15 cellular contexts compared by ENCODE assay signal in the genomic region with DNA sequence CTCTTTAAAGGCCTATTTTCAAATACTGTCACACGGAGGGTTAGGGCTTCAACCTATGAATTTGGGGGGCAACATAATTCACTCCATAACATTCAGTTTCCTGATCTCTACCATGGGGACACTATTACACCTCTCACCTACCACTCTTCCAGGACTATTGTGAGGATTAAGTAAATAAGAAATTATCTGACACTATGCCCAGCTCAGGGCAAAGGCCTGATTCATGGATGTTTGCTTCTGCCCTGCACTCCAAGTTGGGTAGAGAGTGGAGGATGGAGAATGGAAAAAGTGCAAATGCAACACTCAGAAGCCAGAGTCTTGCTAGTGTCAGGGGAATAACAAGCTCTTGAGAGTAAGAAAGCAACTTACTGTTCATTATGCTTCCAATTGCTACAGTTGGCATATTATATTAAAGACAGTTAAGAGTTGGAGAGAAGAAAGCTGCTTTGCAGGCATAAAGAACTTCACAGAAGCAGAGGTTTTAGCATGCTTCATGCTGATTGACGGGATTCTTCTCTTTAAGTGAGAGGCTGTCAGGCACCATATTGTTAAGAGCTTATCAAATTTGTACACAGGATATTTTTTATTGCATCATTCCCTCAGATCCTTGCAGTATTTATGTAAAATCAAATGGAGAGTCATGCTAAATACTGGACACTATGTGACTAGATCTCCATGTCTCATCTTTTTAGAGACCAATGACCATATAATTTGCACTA.
DNase-seq lines count a peak whose midpoint lies in the region; ATAC-seq and TF ChIP-seq lines count a peak whose summit lies in the region.
"Had no signal": no experiment of that assay in that cellular context is flagged by ENCODE, and none has a peak within 500 bp of the region (broad histone marks: within the 10 kb centered on the region; RNA-seq: fewer than 3 reads in every experiment).

No MANE protein-coding gene starts in this region.

- DNase-seq in activated CD4-positive, alpha-beta T cell treated with anti-CD3 and anti-CD28 coated beads, Interleukin-2, amount 10 ng/mL, durations not matched to agents 24 days and 14 days, result peak; percentile 21
- no peak for DNase-seq in activated CD4-positive, alpha-beta T cell treated with anti-CD3 and anti-CD28 coated beads for 48 hours
- DNase-seq in left lobe of liver (ENCODE audit: low spot score), result no peak
- DNase-seq in activated CD8-positive, alpha-beta memory T cell treated with anti-CD3 and anti-CD28 coated beads, Interleukin-2, amount 10 ng/mL, durations not matched to agents 7 days and 5 days, result no peak
- DNase-seq in effector memory CD4-positive, alpha-beta T cell, result no peak
- DNase-seq in NCI-H446 treated with DMSO at 0.1 percent for 48 hours (lab: John Stamatoyannopoulos, UW), result no peak
- DNase-seq: BE2C; C1 segment of cervical spinal cord; CD4-positive, alpha-beta T cell; DMS153; DND-41; EL had no signal

- no peak for TF ChIP-seq CTCF in neural cell (IDR thresholded peaks at IDR 0.05; ENCODE audit: poor library complexity, severe bottlenecking)

- H3K36me3 ChIP-seq in neural cell (ENCODE audit: insufficient read depth, low read length), result no peaks in the 10 kb centered on the region
- no peaks in the 10 kb centered on the region for H3K36me3 ChIP-seq in effector memory CD4-positive, alpha-beta T cell (ENCODE audit: control insufficient read depth, insufficient read depth, low read length)
- H3K36me3 ChIP-seq: BE2C, HAP-1 had no signal

- no peak overlapping the region for H3K9ac ChIP-seq in neural cell (ENCODE audit: low read length)

- peak overlapping the region; percentile 40 for H3K4me2 ChIP-seq in neural cell (ENCODE audit: low read length)

- no peak overlapping the region for H2AFZ ChIP-seq in neural cell (ENCODE audit: low read depth, low read length)

- H4K20me1 ChIP-seq in neural cell (ENCODE audit: insufficient read depth), result no peaks in the 10 kb centered on the region

- H3F3A ChIP-seq in neural cell (ENCODE audit: insufficient read depth, low read length, poor library complexity, severe bottlenecking), result no peaks in the 10 kb centered on the region

- no peaks in the 10 kb centered on the region for H3K9me3 ChIP-seq in neural cell (ENCODE audit: low read length)
- H3K9me3 ChIP-seq in effector memory CD4-positive, alpha-beta T cell (ENCODE audit: control insufficient read depth, low read length), result no peaks in the 10 kb centered on the region
- H3K9me3 ChIP-seq: BE2C had no signal

- H3K4me1 Mint-ChIP-seq in activated CD4-positive, alpha-beta T cell treated with anti-CD3 and anti-CD28 coated beads, Interleukin-2, amount 10 ng/mL, durations not matched to agents 24 days and 14 days, result no peaks in the 10 kb centered on the region
- H3K4me1 Mint-ChIP-seq in activated CD8-positive, alpha-beta memory T cell treated with anti-CD3 and anti-CD28 coated beads, Interleukin-2, amount 10 ng/mL, durations not matched to agents 7 days and 5 days, result no peaks in the 10 kb centered on the region

- peak overlapping the region; percentile 24 for H3K4me3 ChIP-seq in neural cell (ENCODE audit: low read length)
- H3K4me3 ChIP-seq in effector memory CD4-positive, alpha-beta T cell (ENCODE audit: insufficient read depth, low read depth, low read length, poor library complexity, severe bottlenecking), result no peak overlapping the region
- H3K4me3 ChIP-seq: GM12878, HAP-1 had no signal

- intact Hi-C loops in activated CD4-positive, alpha-beta T cell treated with anti-CD3 and anti-CD28 coated beads, Interleukin-2, amount 10 ng/mL, durations not matched to agents 24 days and 14 days (cut with micrococcal nuclease), result no loop called here

- H3K27me3 Mint-ChIP-seq in activated CD4-positive, alpha-beta T cell treated with anti-CD3 and anti-CD28 coated beads, Interleukin-2, amount 10 ng/mL, durations not matched to agents 24 days and 14 days, result no peaks in the 10 kb centered on the region
- H3K27me3 Mint-ChIP-seq in activated CD8-positive, alpha-beta memory T cell treated with anti-CD3 and anti-CD28 coated beads, Interleukin-2, amount 10 ng/mL, durations not matched to agents 7 days and 5 days, result peaks cover 6% of the 10 kb centered on the region

- peak; percentile 93 for TF ChIP-seq EP300 in neural cell (conservative IDR thresholded peaks at IDR 0.05; ENCODE audit: poor library complexity, severe bottlenecking)

- no peaks in the 10 kb centered on the region for H3K4me1 ChIP-seq in effector memory CD4-positive, alpha-beta T cell (ENCODE audit: control insufficient read depth, insufficient read depth, low read length, poor library complexity, severe bottlenecking)
- H3K4me1 ChIP-seq: BE2C, HAP-1 had no signal

- H3K36me3 Mint-ChIP-seq in activated CD4-positive, alpha-beta T cell treated with anti-CD3 and anti-CD28 coated beads, Interleukin-2, amount 10 ng/mL, durations not matched to agents 24 days and 14 days (ENCODE audit: low read depth), result no peaks in the 10 kb centered on the region
- H3K36me3 Mint-ChIP-seq in activated CD8-positive, alpha-beta memory T cell treated with anti-CD3 and anti-CD28 coated beads, Interleukin-2, amount 10 ng/mL, durations not matched to agents 7 days and 5 days, result no peaks in the 10 kb centered on the region

- no peak overlapping the region for H3K4me3 Mint-ChIP-seq in activated CD4-positive, alpha-beta T cell treated with anti-CD3 and anti-CD28 coated beads, Interleukin-2, amount 10 ng/mL, durations not matched to agents 24 days and 14 days
- no peak overlapping the region for H3K4me3 Mint-ChIP-seq in activated CD8-positive, alpha-beta memory T cell treated with anti-CD3 and anti-CD28 coated beads, Interleukin-2, amount 10 ng/mL, durations not matched to agents 7 days and 5 days
- H3K4me3 Mint-ChIP-seq: CD4-positive, alpha-beta T cell had no signal

- H3K79me2 ChIP-seq in neural cell (replicated peaks; ENCODE audit: insufficient read depth, low read length), result no peaks in the 10 kb centered on the region

- H3K27ac Mint-ChIP-seq in activated CD4-positive, alpha-beta T cell treated with anti-CD3 and anti-CD28 coated beads, Interleukin-2, amount 10 ng/mL, durations not matched to agents 24 days and 14 days, result no peak overlapping the region
- no peak overlapping the region for H3K27ac Mint-ChIP-seq in activated CD8-positive, alpha-beta memory T cell treated with anti-CD3 and anti-CD28 coated beads, Interleukin-2, amount 10 ng/mL, durations not matched to agents 7 days and 5 days
- H3K27ac Mint-ChIP-seq: CD4-positive, alpha-beta T cell had no signal

- CTCF ChIA-PET in activated CD8-positive, alpha-beta memory T cell treated with anti-CD3 and anti-CD28 coated beads, Interleukin-2, amount 10 ng/mL, durations not matched to agents 7 days and 5 days (lab: Charles Lee), result interaction anchor here (0.9 kb wide), 1 partner anchor 8 kb away, joined by 3 read pairs; no protein-coding TSS in a partner anchor

- TF ChIP-seq RAD21 in neural cell (conservative IDR thresholded peaks at IDR 0.05), result no peak

- no peaks in the 10 kb centered on the region for H3K27me3 ChIP-seq in neural cell (ENCODE audit: insufficient read depth, low read depth, low read length)
- H3K27me3 ChIP-seq in effector memory CD4-positive, alpha-beta T cell (replicated peaks; ENCODE audit: control insufficient read depth, insufficient read depth, low read length, poor library complexity, severe bottlenecking), result no peaks in the 10 kb centered on the region
- H3K27me3 ChIP-seq: BE2C had no signal

- H3K9me2 ChIP-seq in neural cell (ENCODE audit: insufficient read depth, low read length), result no peaks in the 10 kb centered on the region

- H3K27ac ChIP-seq in neural cell (ENCODE audit: low read length), result peak overlapping the region; percentile 40
- H3K27ac ChIP-seq in effector memory CD4-positive, alpha-beta T cell (ENCODE audit: insufficient read depth, low read length, poor library complexity, severe bottlenecking), result no peak overlapping the region

- peak; percentile 89 for ATAC-seq in left lobe of liver
- ATAC-seq in activated CD8-positive, alpha-beta memory T cell treated with anti-CD3 and anti-CD28 coated beads, Interleukin-2, amount 10 ng/mL, durations not matched to agents 7 days and 5 days, result no peak
- ATAC-seq: GM12878 had no signal

- no peaks in the 10 kb centered on the region for H3K9me3 Mint-ChIP-seq in activated CD4-positive, alpha-beta T cell treated with anti-CD3 and anti-CD28 coated beads, Interleukin-2, amount 10 ng/mL, durations not matched to agents 24 days and 14 days
- H3K9me3 Mint-ChIP-seq in activated CD8-positive, alpha-beta memory T cell treated with anti-CD3 and anti-CD28 coated beads, Interleukin-2, amount 10 ng/mL, durations not matched to agents 7 days and 5 days (ENCODE audit: low read depth), result no peaks in the 10 kb centered on the region
- H3K9me3 Mint-ChIP-seq: CD4-positive, alpha-beta T cell had no signal

TF ChIP-seq in neural cell, 6 proteins besides CTCF, POLR2A, EP300 and RAD21:
- TF ChIP-seq POLR2AphosphoS5 (IDR thresholded peaks at IDR 0.05) (peak; percentile 55), EZH2 (IDR thresholded peaks at IDR 0.05; ENCODE audit: borderline replicate concordance, insufficient read depth, low read length, poor library complexity, severe bottlenecking) (no peak)
